31 cellular contexts compared by ENCODE assay signal in the genomic region with DNA sequence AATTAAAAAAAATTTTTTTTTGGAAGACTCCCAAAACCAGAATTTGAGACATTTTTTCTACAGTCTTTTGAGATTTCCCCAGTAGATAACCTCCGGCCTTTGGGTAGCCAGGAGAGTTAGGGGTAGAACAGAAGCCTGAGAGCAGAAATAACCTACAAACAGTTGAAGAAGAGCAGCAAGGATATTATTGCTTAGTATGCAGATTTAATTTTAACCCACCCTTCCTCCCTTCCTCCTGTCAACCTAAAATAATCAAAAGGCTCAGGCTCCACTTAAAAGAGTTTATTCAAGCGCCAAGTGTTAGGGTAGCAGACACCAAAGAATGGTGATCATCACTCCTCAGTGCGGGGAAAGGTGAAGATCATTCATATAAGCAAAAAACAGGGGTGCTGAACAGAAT.
"Had no signal": no experiment of that assay in that cellular context is flagged by ENCODE, and none has a peak within 500 bp of the region (broad histone marks: within the 10 kb centered on the region; RNA-seq: fewer than 3 reads in every experiment).

No MANE protein-coding gene starts in this region.

- H3K79me2 ChIP-seq: parathyroid adenoma had no signal

- H3K27ac ChIP-seq: neutrophil, ovary, parathyroid adenoma, psoas muscle, skin epidermis, spleen, suprapubic skin, testis, tibial artery, transverse colon, upper lobe of left lung, vagina had no signal

- H3K36me3 ChIP-seq: neutrophil, ovary, spleen, suprapubic skin, tibial artery, transverse colon, upper lobe of left lung, vagina had no signal

- H3K4me2 ChIP-seq: smooth muscle cell had no signal

- H3K9ac ChIP-seq: parathyroid adenoma had no signal

- FAIRE-seq: urothelium cell line had no signal

- ATAC-seq: naive thymus-derived CD8-positive, alpha-beta T cell; natural killer cell treated with Interleukin-12 subunit alpha and Interleukin-12 subunit beta and Interleukin-15 and Interleukin-18, amount 100 ng/mL, for 72 hours; psoas muscle; right cardiac atrium; sciatic nerve; stimulated activated memory B cell treated with anti-CD40 and anti-IgM and Interleukin-4, amounts not matched to agents 10 μg/mL and 1 μg/mL and 100 μg/mL, for 72 hours; stimulated activated naive CD8-positive, alpha-beta T cell treated with anti-CD3 and anti-CD28 coated beads, Interleukin-15, amount 100 ng/mL, for 72 hours; stimulated activated naive CD8-positive, alpha-beta T cell treated with anti-CD3 and anti-CD28 coated beads, Interleukin-15, Interleukin-2, amounts not matched to agents 100 U/mL and 50 U/mL, for 24 hours had no signal

- H2AFZ ChIP-seq: parathyroid adenoma had no signal

- H3K4me1 ChIP-seq: parathyroid adenoma, psoas muscle, suprapubic skin, testis, tibial artery, transverse colon, upper lobe of left lung, vagina had no signal

- DNase-seq: naive thymus-derived CD8-positive, alpha-beta T cell; nephron progenitor cell; nucleus accumbens; ovary; posterior cingulate gyrus; psoas muscle; right cardiac atrium; spleen; stimulated activated CD4-positive, alpha-beta T cell treated with anti-CD3 and anti-CD28 coated beads, Interleukin-12 subunit alpha, Interleukin-12 subunit beta, amount 100 ng/mL, for 4 hours; stimulated activated CD4-positive, alpha-beta T cell treated with anti-CD3 and anti-CD28 coated beads, Interleukin-1b, Interleukin-23, amount 100 ng/mL, for 48 hours; stimulated activated CD4-positive, alpha-beta T cell treated with anti-CD3 and anti-CD28 coated beads, Interleukin-4, amount 100 ng/mL, for 1 hour; stimulated activated CD4-positive, alpha-beta T cell treated with anti-CD3 and anti-CD28 coated beads, Interleukin-4, amount 100 ng/mL, for 4 hours; stimulated activated CD8-positive, alpha-beta memory T cell treated with anti-CD3 and anti-CD28 coated beads, Interleukin-4, amount 100 ng/mL, for 48 hours; stimulated activated naive CD4-positive, alpha-beta T cell; stimulated activated naive CD8-positive, alpha-beta T cell treated with anti-CD3 and anti-CD28 coated beads, Interleukin-15, amount 100 ng/mL, for 72 hours; stimulated activated naive CD8-positive, alpha-beta T cell treated with anti-CD3 and anti-CD28 coated beads, Interleukin-15, Interleukin-2, amounts not matched to agents 100 U/mL and 50 U/mL, for 24 hours; substantia nigra; testis; tibial artery; transverse colon; upper lobe of left lung had no signal

- H3K27me3 ChIP-seq: neutrophil, ovary, spleen, suprapubic skin, testis, tibial artery, transverse colon, upper lobe of left lung, vagina had no signal

- H3K9me3 ChIP-seq: neutrophil, ovary, psoas muscle, spleen, suprapubic skin, testis, tibial artery, transverse colon, upper lobe of left lung, vagina had no signal

- H3K4me3 ChIP-seq: ovary, psoas muscle, skin epidermis, smooth muscle cell, spleen, suprapubic skin, testis, tibial artery, transverse colon, upper lobe of left lung, vagina had no signal
